Comparison of ENCODE assay signal across 29 cellular contexts in genomic region chr16:54779549-54779948, GRCh38.
"Had no signal": no experiment of that assay in that cellular context is flagged by ENCODE, and none has a peak within 500 bp of the region (broad histone marks: within the 10 kb centered on the region; RNA-seq: fewer than 3 reads in every experiment).

No MANE protein-coding gene starts in this region.

- H3K4me1 ChIP-seq: neural progenitor cell, parathyroid adenoma, psoas muscle, spleen, stomach, thyroid gland, tibial nerve, upper lobe of left lung, vagina had no signal

- FAIRE-seq: urothelium cell line had no signal

- H3K9me3 ChIP-seq: ovary, psoas muscle, spleen, stomach, thoracic aorta, thyroid gland, tibial nerve, upper lobe of left lung, vagina had no signal

- H3K36me3 ChIP-seq: neural progenitor cell, ovary, spleen, stomach, thoracic aorta, thyroid gland, tibial nerve, upper lobe of left lung, vagina had no signal

- H3K9ac ChIP-seq: neural progenitor cell, parathyroid adenoma had no signal

- DNase-seq: naive thymus-derived CD4-positive, alpha-beta T cell; natural killer cell; occipital lobe; ovary; posterior cingulate gyrus; psoas muscle; right cardiac atrium; spleen; stimulated activated CD4-positive, alpha-beta T cell treated with anti-CD3 and anti-CD28 coated beads, Interleukin-12 subunit alpha, Interleukin-12 subunit beta, amount 100 ng/mL, for 4 hours; stimulated activated CD4-positive, alpha-beta T cell treated with anti-CD3 and anti-CD28 coated beads, Interleukin-1b, Interleukin-23, amount 100 ng/mL, for 48 hours; stimulated activated CD4-positive, alpha-beta T cell treated with anti-CD3 and anti-CD28 coated beads, Interleukin-4, amount 100 ng/mL, for 1 hour; stimulated activated CD4-positive, alpha-beta T cell treated with anti-CD3 and anti-CD28 coated beads, Interleukin-4, amount 100 ng/mL, for 4 hours; stimulated activated CD8-positive, alpha-beta memory T cell treated with anti-CD3 and anti-CD28 coated beads, Interleukin-4, amount 100 ng/mL, for 48 hours; stimulated activated naive CD4-positive, alpha-beta T cell; stimulated activated naive CD8-positive, alpha-beta T cell treated with anti-CD3 and anti-CD28 coated beads, Interleukin-15, Interleukin-2, amounts not matched to agents 100 U/mL and 50 U/mL, for 24 hours; stomach; thyroid gland; trophoblast cell; upper lobe of left lung had no signal

- ATAC-seq: naive thymus-derived CD4-positive, alpha-beta T cell; natural killer cell; psoas muscle; right cardiac atrium; sciatic nerve; stimulated activated memory B cell treated with anti-CD40 and anti-IgM and Interleukin-4, amounts not matched to agents 10 μg/mL and 1 μg/mL and 100 μg/mL, for 72 hours; stimulated activated naive CD8-positive, alpha-beta T cell treated with anti-CD3 and anti-CD28 coated beads, Interleukin-15, Interleukin-2, amounts not matched to agents 100 U/mL and 50 U/mL, for 24 hours had no signal

- H3K4me3 ChIP-seq: neural progenitor cell, ovary, psoas muscle, skin epidermis, smooth muscle cell, spleen, stomach, thoracic aorta, thyroid gland, tibial nerve, upper lobe of left lung, vagina had no signal

- H3K27ac ChIP-seq: neural progenitor cell, ovary, parathyroid adenoma, psoas muscle, skin epidermis, spleen, stomach, thoracic aorta, thyroid gland, tibial nerve, upper lobe of left lung, vagina had no signal

- H3K27me3 ChIP-seq: neural progenitor cell, ovary, spleen, stomach, thyroid gland, tibial nerve, upper lobe of left lung, vagina had no signal

- H3K79me2 ChIP-seq: parathyroid adenoma had no signal

- H2AFZ ChIP-seq: neural progenitor cell, parathyroid adenoma had no signal

- H3K4me2 ChIP-seq: neural progenitor cell, smooth muscle cell had no signal
